ENCODE assay signal across 20 cellular contexts in the genomic region with DNA sequence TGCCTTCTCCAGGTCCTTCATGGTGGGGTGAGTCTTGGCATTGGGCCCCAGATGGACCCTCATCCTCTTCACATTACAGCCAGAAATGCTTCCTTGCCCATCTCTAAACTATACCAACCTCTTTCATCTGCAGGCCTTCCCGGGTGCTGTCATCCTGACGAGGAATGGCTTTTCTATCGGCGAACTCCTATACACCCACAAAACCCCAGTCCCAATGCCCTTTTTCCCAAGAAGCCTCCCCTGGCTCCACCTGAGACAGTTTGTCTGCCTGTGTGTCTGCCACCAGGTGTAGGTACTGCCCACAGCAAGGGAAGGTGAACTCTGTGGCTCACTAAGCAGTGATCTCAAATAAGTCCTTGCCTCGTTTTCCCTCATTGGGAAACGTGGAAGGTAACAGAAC. TPM values are rescaled to one million over a fixed set of nuclear protein-coding genes. Genes with fewer than 3 reads are reported as not detected.
DNase-seq lines count a peak whose midpoint lies in the region; ATAC-seq, FAIRE-seq and TF ChIP-seq lines count a peak whose summit lies in the region.
"Had no signal": no experiment of that assay in that cellular context is flagged by ENCODE, and none has a peak within 500 bp of the region (broad histone marks: within the 10 kb centered on the region; RNA-seq: fewer than 3 reads in every experiment).

No MANE protein-coding gene starts in this region.

- H3K4me2 ChIP-seq in SK-N-SH (no peak overlapping the region), osteoblast (ENCODE audit: insufficient read depth, low read length) (no peak overlapping the region)

- intact Hi-C loops in psoas muscle (cut with DNase I) = no loop called here

- H3K79me2 ChIP-seq in SK-N-SH (ENCODE audit: insufficient read depth) (peaks cover 47% of the 10 kb centered on the region), osteoblast (ENCODE audit: insufficient read depth, low read length) (peaks cover 41% of the 10 kb centered on the region)

- no peak overlapping the region for H3K27ac ChIP-seq in HEK293 (ENCODE audit: extremely low read depth, low read depth, low read length)
- H3K27ac ChIP-seq in SK-N-SH (ENCODE audit: low read depth in 2 of 2, low read length in 1 of 2) = no peak overlapping the region
- H3K27ac ChIP-seq in osteoblast (ENCODE audit: low read depth, low read length) = no peak overlapping the region
- H3K27ac ChIP-seq in psoas muscle = no peak overlapping the region

- H3K9me2 ChIP-seq in SK-N-SH = no peaks in the 10 kb centered on the region

- TF ChIP-seq CTCF in HEK293 (tag by site-specific recombination; IDR thresholded peaks at IDR 0.05) (no peak), SK-N-SH (IDR thresholded peaks at IDR 0.05) (no peak), bronchial epithelial cell (IDR thresholded peaks at IDR 0.05; ENCODE audit: insufficient read depth, low read length, severe bottlenecking) (no peak), osteoblast (IDR thresholded peaks at IDR 0.05; ENCODE audit: extremely low read depth, low read depth, low read length) (no peak), psoas muscle (IDR thresholded peaks at IDR 0.05) (no peak)

- no peak for TF ChIP-seq EP300 in SK-N-SH (IDR thresholded peaks at IDR 0.05; ENCODE audit: borderline replicate concordance in 1 of 2, low read depth in 1 of 2, low read length in 1 of 2)

- TF ChIP-seq RAD21 in SK-N-SH (IDR thresholded peaks at IDR 0.05; ENCODE audit: low read length) = no peak

- no peak for ATAC-seq in GM18517 (IDR thresholded peaks at IDR 0.05; ENCODE audit: unreplicated experiment)
- ATAC-seq in GM18873 (IDR thresholded peaks at IDR 0.05; ENCODE audit: low FRiP score, unreplicated experiment) = no peak
- no peak for ATAC-seq in psoas muscle

- no peak overlapping the region for H3K4me3 ChIP-seq in HEK293 (ENCODE audit: low read depth, low read length)
- H3K4me3 ChIP-seq in SK-N-SH (ENCODE audit: low read depth in 2 of 2, low read length in 1 of 2) = no peak overlapping the region
- H3K4me3 ChIP-seq in bronchial epithelial cell (ENCODE audit: low read depth, low read length) = no peak overlapping the region
- H3K4me3 ChIP-seq in osteoblast (ENCODE audit: insufficient read depth, low read length) = no peak overlapping the region
- H3K4me3 ChIP-seq in psoas muscle = no peak overlapping the region

- no peaks in the 10 kb centered on the region for H3K9me3 ChIP-seq in HEK293 (ENCODE audit: control insufficient read depth, insufficient read depth, low read depth, low read length)
- H3K9me3 ChIP-seq in SK-N-SH = no peaks in the 10 kb centered on the region
- no peaks in the 10 kb centered on the region for H3K9me3 ChIP-seq in osteoblast (ENCODE audit: low read depth, low read length)
- H3K9me3 ChIP-seq in psoas muscle = no peaks in the 10 kb centered on the region
- H3K9me3 ChIP-seq: BE2C had no signal

- H4K20me1 ChIP-seq in SK-N-SH (ENCODE audit: insufficient read depth) (peaks cover 69% of the 10 kb centered on the region), osteoblast (ENCODE audit: insufficient read depth, low read length) (peaks cover 55% of the 10 kb centered on the region)

- no peak overlapping the region for H3K9ac ChIP-seq in SK-N-SH

- CTCF ChIA-PET in HEK293 (lab: Yijun Ruan, JAX) (no interaction called here), SK-N-SH (lab: Yijun Ruan, JAX) (no interaction called here)

- POLR2A ChIA-PET in HEK293 (lab: Yijun Ruan, JAX) = no interaction called here
- POLR2A ChIA-PET in SK-N-SH (lab: Yijun Ruan, JAX) = no interaction called here

- H3K27me3 ChIP-seq in SK-N-SH (ENCODE audit: insufficient read depth) (no peaks in the 10 kb centered on the region), bronchial epithelial cell (ENCODE audit: control insufficient read depth, insufficient read depth, low read length) (no peaks in the 10 kb centered on the region), osteoblast (ENCODE audit: insufficient read depth, low read length) (no peaks in the 10 kb centered on the region), psoas muscle (ENCODE audit: insufficient read depth in 3 of 3, low read length in 2 of 3) (no peaks in the 10 kb centered on the region)
- H3K27me3 ChIP-seq: BE2C had no signal

- no peaks in the 10 kb centered on the region for H3K4me1 ChIP-seq in HEK293 (ENCODE audit: control insufficient read depth, insufficient read depth, low read length)
- H3K4me1 ChIP-seq in SK-N-SH (ENCODE audit: control insufficient read depth in 1 of 2, insufficient read depth in 2 of 2, low read depth in 1 of 2, low read length in 1 of 2) = peaks cover 0 to 10% of the 10 kb centered on the region in 2 experiments; a peak in 1 of 4 replicates
- H3K4me1 ChIP-seq in osteoblast (ENCODE audit: insufficient read depth, low read length) = peaks cover 14% of the 10 kb centered on the region
- H3K4me1 ChIP-seq in psoas muscle = peaks cover 7% of the 10 kb centered on the region
- H3K4me1 ChIP-seq: BE2C had no signal

- DNase-seq in SK-N-SH = peak; percentile 28
- DNase-seq in bronchial epithelial cell (ENCODE audit: low read depth) = no peak
- peak; percentile 65 for DNase-seq in osteoblast (ENCODE audit: insufficient read length, low spot score, missing footprints)
- no peak for DNase-seq in psoas muscle
- DNase-seq: ACHN; BE2C; C1 segment of cervical spinal cord; CD4-positive, CD25-positive, alpha-beta regulatory T cell; CD8-positive, alpha-beta memory T cell; COR-L47; DMS 273 treated with DMSO at 0.1 percent for 48 hours; DMS53; DND-41; GOT3; H7 had no signal

- H2AFZ ChIP-seq in SK-N-SH (ENCODE audit: low read depth) = no peak overlapping the region
- no peak overlapping the region for H2AFZ ChIP-seq in osteoblast (ENCODE audit: low read length)

- H3K36me3 ChIP-seq in HEK293 (ENCODE audit: control insufficient read depth in 2 of 2, insufficient read depth in 1 of 2, low read length in 2 of 2) (peaks cover 4 to 20% of the 10 kb centered on the region in 2 experiments; a peak in 2 of 3 replicates), SK-N-SH (replicated peaks in 1 of 2; ENCODE audit: control insufficient read depth in 1 of 2, insufficient read depth in 2 of 2, low read length in 1 of 2) (peaks cover 15 to 20% of the 10 kb centered on the region in 2 experiments), bronchial epithelial cell (ENCODE audit: control insufficient read depth, insufficient read depth, low read length) (no peaks in the 10 kb centered on the region), osteoblast (ENCODE audit: insufficient read depth, low read length) (peaks cover 20% of the 10 kb centered on the region), psoas muscle (ENCODE audit: insufficient read depth in 1 of 2, low read depth in 1 of 2) (peaks cover 0 to 19% of the 10 kb centered on the region in 2 donors)

- 86% methylated on average over 5 of the region's 6 CpGs for WGBS in SK-N-SH (ENCODE audit: low lambda C conversion rate)
- WGBS in psoas muscle, 3 donors = 94 to 96% (median 94%) methylated on average over 6 of the region's 6 CpGs

- H3F3A ChIP-seq in SK-N-SH (replicated peaks; ENCODE audit: insufficient read depth) = no peaks in the 10 kb centered on the region

- peak; percentile 92 for FAIRE-seq in bronchial epithelial cell (lab: Jason Lieb, UNC)
- FAIRE-seq: G401.6, GM12891 had no signal

TF ChIP-seq in HEK293, 187 proteins besides CTCF, POLR2A, EP300 and RAD21:
- TF ChIP-seq TCF7L2 (IDR thresholded peaks at IDR 0.05; ENCODE audit: borderline replicate concordance, low read depth, low read length) (no peak), ZFP3 (tag by site-specific recombination; IDR thresholded peaks at IDR 0.05; ENCODE audit: low read depth) (peak; percentile 99), FEZF1 (tag by site-specific recombination; IDR thresholded peaks at IDR 0.05) (no peak), ZNF274 (IDR thresholded peaks at IDR 0.05; ENCODE audit: low read length) (no peak), ZNF274 (tag by site-specific recombination; IDR thresholded peaks at IDR 0.05; ENCODE audit: borderline replicate concordance) (no peak), ZSCAN16 (tag by site-specific recombination; IDR thresholded peaks at IDR 0.05) (no peak), ZNF544 (tag by site-specific recombination; IDR thresholded peaks at IDR 0.05) (no peak)

TF ChIP-seq in SK-N-SH, 30 proteins besides CTCF, POLR2A, EP300 and RAD21:
- no peak for TF ChIP-seq EZH2phosphoT487 (IDR thresholded peaks at IDR 0.05; ENCODE audit: borderline replicate concordance, low read depth)
- no peak for TF ChIP-seq RCOR1 (IDR thresholded peaks at IDR 0.05; ENCODE audit: low read length)

RNA-seq across cellular contexts. Expression of a gene that starts 55.3 kb away (rescaled TPM):
- polyA plus RNA-seq in SK-N-SH (2012; rRNA removed) (57.1 and 91.0 TPM in 2 replicates), psoas muscle (1 to 10 TPM; 4.2 to 5.5 (median 4.3) TPM)
- polyA plus RNA-seq in SK-N-SH (2012; cell fraction: cytosol; rRNA removed) = 27.1 and 43.7 TPM in 2 replicates
- polyA plus RNA-seq in SK-N-SH (2012; cell fraction: nucleus; rRNA removed) = 144 and 167 TPM in 2 replicates
- total RNA-seq in bronchial epithelial cell (7.4 and 10.3 TPM in 2 replicates), osteoblast (218 and 227 TPM in 2 replicates), psoas muscle (10 to 100 TPM; 11.4 to 29.7 (median 23.5) TPM)

Comparison
In these comparisons a context has a peak if more than half of its experiments do, and no peak if none do; other contexts are left out.
1. DNase-seq: peak in SK-N-SH (single experiment) and osteoblast (single experiment); none in bronchial epithelial cell (single experiment) and psoas muscle (0 of 2).